ENCODE assay signal across 21 cellular contexts in the genomic region with DNA sequence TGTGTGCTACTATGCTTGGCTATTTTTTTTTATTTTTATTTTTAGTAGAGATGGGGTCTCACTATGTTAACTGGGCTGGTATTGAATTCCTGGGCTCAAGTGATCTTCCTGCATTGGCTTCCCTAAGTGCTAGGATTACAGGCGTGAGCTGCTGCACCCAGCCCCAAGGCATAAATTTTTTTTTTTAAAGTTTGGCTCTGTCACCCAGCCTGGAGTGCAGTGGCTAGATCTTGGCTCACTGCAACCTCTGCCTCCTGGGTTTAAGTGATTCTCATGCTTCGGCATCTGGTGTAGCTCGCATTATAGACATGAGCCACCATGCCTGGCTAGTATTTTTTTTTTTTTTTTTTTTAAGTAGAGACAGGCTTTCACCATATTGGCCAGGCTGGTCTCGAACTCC.
A peak's percentile ranks its signal among the peaks of the same experiment; 100 is the strongest.
DNase-seq lines count a peak whose midpoint lies in the region; ATAC-seq, FAIRE-seq and TF ChIP-seq lines count a peak whose summit lies in the region.
"Had no signal": no experiment of that assay in that cellular context is flagged by ENCODE, and none has a peak within 500 bp of the region (broad histone marks: within the 10 kb centered on the region; RNA-seq: fewer than 3 reads in every experiment).

No MANE protein-coding gene starts in this region.

- intact Hi-C loops in left cardiac atrium (cut with DNase I) (loop anchor here in 1 of 2 donors (10.0 kb wide), 1 partner anchor 118 kb away; no protein-coding TSS in a partner anchor), psoas muscle (cut with DNase I) (no loop called here)

- H3K36me3 ChIP-seq in GM23338 (ENCODE audit: insufficient read depth) (peaks cover 33% of the 10 kb centered on the region), bronchial epithelial cell (ENCODE audit: control insufficient read depth, insufficient read depth, low read length) (peaks cover 5% of the 10 kb centered on the region), psoas muscle (ENCODE audit: insufficient read depth in 1 of 2, low read depth in 1 of 2) (peaks cover 0 to 20% of the 10 kb centered on the region in 2 donors), gastroesophageal sphincter (peaks cover 0 to 35% of the 10 kb centered on the region in 2 donors)

- H3K27me3 ChIP-seq in GM23338 (ENCODE audit: insufficient read depth), result no peaks in the 10 kb centered on the region
- H3K27me3 ChIP-seq in bronchial epithelial cell (ENCODE audit: control insufficient read depth, insufficient read depth, low read length), result no peaks in the 10 kb centered on the region
- H3K27me3 ChIP-seq in psoas muscle (ENCODE audit: insufficient read depth in 3 of 3, low read length in 2 of 3), result no peaks in the 10 kb centered on the region
- no peaks in the 10 kb centered on the region for H3K27me3 ChIP-seq in gastroesophageal sphincter
- H3K27me3 ChIP-seq: upper lobe of left lung had no signal

- peaks cover 55% of the 10 kb centered on the region for H4K20me1 ChIP-seq in GM23338 (replicated peaks; ENCODE audit: insufficient read depth)

- peaks cover 13% of the 10 kb centered on the region for H3K27me3 Mint-ChIP-seq in GM23338 (ENCODE audit: insufficient read depth, low read depth, poor library complexity)
- no peaks in the 10 kb centered on the region for H3K27me3 Mint-ChIP-seq in T-helper 2 cell treated with Interferon-gamma antibody and Interleukin-4, amounts not matched to agents 5 μg/mL and 100 μg/mL, for 36 hours (ENCODE audit: low read depth)
- H3K27me3 Mint-ChIP-seq: activated CD4-positive, alpha-beta T cell treated with anti-CD3 and anti-CD28 coated beads, Interleukin-2, amount 10 ng/mL, durations not matched to agents 24 days and 14 days; B cell; naive B cell had no signal

- DNase-seq in GM23338 (ENCODE audit: low spot score) (no peak), bronchial epithelial cell (ENCODE audit: low read depth) (peak; percentile 15), left cardiac atrium (no peak), psoas muscle (no peak), NCI-H1694 (lab: John Stamatoyannopoulos, UW) (no peak)
- no peak for DNase-seq in T-helper 2 cell treated with Interferon-gamma antibody and Interleukin-4, amounts not matched to agents 5 μg/mL and 100 μg/mL, for 36 hours (ENCODE audit: low spot score)
- DNase-seq: activated CD4-positive, alpha-beta T cell treated with anti-CD3 and anti-CD28 coated beads, Interleukin-2, amount 10 ng/mL, durations not matched to agents 24 days and 14 days; activated naive CD4-positive, alpha-beta T cell treated with anti-CD3 and anti-CD28 coated beads, Interleukin-2, amount 50 U/mL, for 16 hours; H7; KG1; naive B cell; NCI-H1105; NCI-H774; stimulated activated naive CD4-positive, alpha-beta T cell; upper lobe of left lung had no signal

- H3K36me3 Mint-ChIP-seq in GM23338 (ENCODE audit: low read depth), result peaks cover 52% of the 10 kb centered on the region
- H3K36me3 Mint-ChIP-seq in T-helper 2 cell treated with Interferon-gamma antibody and Interleukin-4, amounts not matched to agents 5 μg/mL and 100 μg/mL, for 36 hours (ENCODE audit: low read depth), result peaks cover 26% of the 10 kb centered on the region

- peaks cover 4% of the 10 kb centered on the region; the same call in 2 of the 3 replicates for H3K4me1 Mint-ChIP-seq in GM23338
- H3K4me1 Mint-ChIP-seq in T-helper 2 cell treated with Interferon-gamma antibody and Interleukin-4, amounts not matched to agents 5 μg/mL and 100 μg/mL, for 36 hours (ENCODE audit: low read depth), result peaks cover 7% of the 10 kb centered on the region

- peaks cover 82% of the 10 kb centered on the region for H3K79me2 ChIP-seq in GM23338 (replicated peaks; ENCODE audit: insufficient read depth)

- no peak overlapping the region for H2AFZ ChIP-seq in GM23338

- no peaks in the 10 kb centered on the region for H3K9me2 ChIP-seq in GM23338 (ENCODE audit: insufficient read depth)

- H3K9me3 Mint-ChIP-seq in GM23338, result no peaks in the 10 kb centered on the region
- no peaks in the 10 kb centered on the region for H3K9me3 Mint-ChIP-seq in T-helper 2 cell treated with Interferon-gamma antibody and Interleukin-4, amounts not matched to agents 5 μg/mL and 100 μg/mL, for 36 hours
- H3K9me3 Mint-ChIP-seq: activated CD4-positive, alpha-beta T cell treated with anti-CD3 and anti-CD28 coated beads, Interleukin-2, amount 10 ng/mL, durations not matched to agents 24 days and 14 days; naive B cell had no signal

- H3K4me3 ChIP-seq in GM23338, result no peak overlapping the region
- H3K4me3 ChIP-seq in bronchial epithelial cell (ENCODE audit: low read depth, low read length), result no peak overlapping the region
- H3K4me3 ChIP-seq in psoas muscle, result no peak overlapping the region
- no peak overlapping the region for H3K4me3 ChIP-seq in gastroesophageal sphincter
- H3K4me3 ChIP-seq: upper lobe of left lung had no signal

- peaks cover 3% of the 10 kb centered on the region; the same call in 1 of the 2 replicates for H3F3A ChIP-seq in GM23338 (replicated peaks; ENCODE audit: low read depth)

- WGBS in psoas muscle, 3 donors, result 18 to 44% (median 33%) methylated on average over 4 of the region's 4 CpGs
- WGBS in gastroesophageal sphincter (ENCODE audit: low coverage in 1 of 2), 2 donors, result 50 to 80% methylated on average over 2 to 4 of the region's 4 CpGs

- H3K4me2 ChIP-seq in GM23338, result no peak overlapping the region

- H3K27ac Mint-ChIP-seq in GM23338, result no peak overlapping the region
- no peak overlapping the region for H3K27ac Mint-ChIP-seq in T-helper 2 cell treated with Interferon-gamma antibody and Interleukin-4, amounts not matched to agents 5 μg/mL and 100 μg/mL, for 36 hours
- H3K27ac Mint-ChIP-seq: B cell had no signal

- no peak; the same call in 2 of the 3 replicates for ATAC-seq in GM23338
- ATAC-seq in left cardiac atrium, result peak; percentile 68 to 80
- peak; percentile 42 to 87 (median 78) for ATAC-seq in psoas muscle
- no peak for ATAC-seq in gastroesophageal sphincter
- ATAC-seq in HG03442 (IDR thresholded peaks at IDR 0.05; ENCODE audit: unreplicated experiment), result no peak
- ATAC-seq: left lobe of liver had no signal

- H3K27ac ChIP-seq in GM23338 (ENCODE audit: low read depth) (peak overlapping the region; percentile 61; the same call in 1 of the 2 replicates), psoas muscle (peak overlapping the region; percentile 31), gastroesophageal sphincter (no peak overlapping the region)
- H3K27ac ChIP-seq: upper lobe of left lung had no signal

- no peak for FAIRE-seq in bronchial epithelial cell (lab: Jason Lieb, UNC)
- FAIRE-seq: D721Med, TTC549 had no signal

- TF ChIP-seq CTCF in GM23338 (conservative IDR thresholded peaks at IDR 0.05; ENCODE audit: low read depth in 2 of 2) (no peak), bronchial epithelial cell (IDR thresholded peaks at IDR 0.05; ENCODE audit: insufficient read depth, low read length, severe bottlenecking) (no peak), psoas muscle (IDR thresholded peaks at IDR 0.05) (no peak), gastroesophageal sphincter (IDR thresholded peaks at IDR 0.05) (no peak)

- H3K9me3 ChIP-seq in psoas muscle, result no peaks in the 10 kb centered on the region
- no peaks in the 10 kb centered on the region for H3K9me3 ChIP-seq in gastroesophageal sphincter
- H3K9me3 ChIP-seq: upper lobe of left lung had no signal

- H3K4me1 ChIP-seq in GM23338 (ENCODE audit: insufficient read depth), result no peaks in the 10 kb centered on the region; the same call in 1 of the 2 replicates
- peaks cover 35% of the 10 kb centered on the region for H3K4me1 ChIP-seq in psoas muscle
- peaks cover 6 to 24% (median 8%) of the 10 kb centered on the region in 3 donors for H3K4me1 ChIP-seq in gastroesophageal sphincter

- no peak for TF ChIP-seq POLR2A in gastroesophageal sphincter (IDR thresholded peaks at IDR 0.05)

- TF ChIP-seq EP300 in gastroesophageal sphincter (IDR thresholded peaks at IDR 0.05), result no peak

- no peak overlapping the region for H3K4me3 Mint-ChIP-seq in GM23338
- no peak overlapping the region for H3K4me3 Mint-ChIP-seq in T-helper 2 cell treated with Interferon-gamma antibody and Interleukin-4, amounts not matched to agents 5 μg/mL and 100 μg/mL, for 36 hours
- H3K4me3 Mint-ChIP-seq: activated CD4-positive, alpha-beta T cell treated with anti-CD3 and anti-CD28 coated beads, Interleukin-2, amount 10 ng/mL, durations not matched to agents 24 days and 14 days; B cell; naive B cell had no signal

TF ChIP-seq in GM23338, 12 proteins besides CTCF, POLR2A, EP300 and RAD21 (continues in another document):
- TF ChIP-seq, protein P1, sequence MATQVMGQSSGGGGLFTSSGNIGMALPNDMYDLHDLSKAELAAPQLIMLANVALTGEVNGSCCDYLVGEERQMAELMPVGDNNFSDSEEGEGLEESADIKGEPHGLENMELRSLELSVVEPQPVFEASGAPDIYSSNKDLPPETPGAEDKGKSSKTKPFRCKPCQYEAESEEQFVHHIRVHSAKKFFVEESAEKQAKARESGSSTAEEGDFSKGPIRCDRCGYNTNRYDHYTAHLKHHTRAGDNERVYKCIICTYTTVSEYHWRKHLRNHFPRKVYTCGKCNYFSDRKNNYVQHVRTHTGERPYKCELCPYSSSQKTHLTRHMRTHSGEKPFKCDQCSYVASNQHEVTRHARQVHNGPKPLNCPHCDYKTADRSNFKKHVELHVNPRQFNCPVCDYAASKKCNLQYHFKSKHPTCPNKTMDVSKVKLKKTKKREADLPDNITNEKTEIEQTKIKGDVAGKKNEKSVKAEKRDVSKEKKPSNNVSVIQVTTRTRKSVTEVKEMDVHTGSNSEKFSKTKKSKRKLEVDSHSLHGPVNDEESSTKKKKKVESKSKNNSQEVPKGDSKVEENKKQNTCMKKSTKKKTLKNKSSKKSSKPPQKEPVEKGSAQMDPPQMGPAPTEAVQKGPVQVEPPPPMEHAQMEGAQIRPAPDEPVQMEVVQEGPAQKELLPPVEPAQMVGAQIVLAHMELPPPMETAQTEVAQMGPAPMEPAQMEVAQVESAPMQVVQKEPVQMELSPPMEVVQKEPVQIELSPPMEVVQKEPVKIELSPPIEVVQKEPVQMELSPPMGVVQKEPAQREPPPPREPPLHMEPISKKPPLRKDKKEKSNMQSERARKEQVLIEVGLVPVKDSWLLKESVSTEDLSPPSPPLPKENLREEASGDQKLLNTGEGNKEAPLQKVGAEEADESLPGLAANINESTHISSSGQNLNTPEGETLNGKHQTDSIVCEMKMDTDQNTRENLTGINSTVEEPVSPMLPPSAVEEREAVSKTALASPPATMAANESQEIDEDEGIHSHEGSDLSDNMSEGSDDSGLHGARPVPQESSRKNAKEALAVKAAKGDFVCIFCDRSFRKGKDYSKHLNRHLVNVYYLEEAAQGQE (IDR thresholded peaks at IDR 0.05; ENCODE audit: unreplicated experiment), result no peak

Comparison
In these comparisons a context has a peak if more than half of its experiments do, and no peak if none do; other contexts are left out.
1. ATAC-seq: peak in left cardiac atrium (2 of 2) and psoas muscle (4 of 4); none in GM23338 (single experiment), gastroesophageal sphincter (single experiment) and HG03442 (single experiment).
2. H3K27ac ChIP-seq: peak in GM23338 (single experiment) and psoas muscle (single experiment); none in gastroesophageal sphincter (0 of 4).